Comparison of ENCODE assay signal across 17 cellular contexts in the genomic region with DNA sequence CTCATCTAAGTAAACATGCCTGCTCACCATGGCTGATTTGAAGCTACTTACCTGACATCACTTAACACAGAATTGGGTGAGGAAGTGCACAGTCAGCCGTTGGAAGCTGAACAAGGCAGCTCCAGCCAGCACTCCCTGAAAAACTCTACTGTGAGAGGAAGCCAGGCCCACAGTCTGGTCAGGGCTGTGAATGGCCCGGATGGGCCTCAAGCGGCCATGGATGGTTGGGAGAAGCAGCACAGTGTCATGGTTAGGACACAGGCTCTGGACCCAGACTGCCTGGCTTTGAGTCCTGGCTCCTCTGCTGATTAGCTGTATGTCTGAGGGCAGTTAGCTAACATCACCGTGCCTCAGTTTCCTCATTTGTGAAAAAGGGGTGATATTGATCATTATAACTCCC.
"Had no signal": no experiment of that assay in that cellular context is flagged by ENCODE, and none has a peak within 500 bp of the region (broad histone marks: within the 10 kb centered on the region; RNA-seq: fewer than 3 reads in every experiment).

No MANE protein-coding gene starts in this region.

- H3K4me1 Mint-ChIP-seq: activated CD4-positive, alpha-beta T cell treated with anti-CD3 and anti-CD28 coated beads for 36 hours; activated CD8-positive, alpha-beta memory T cell treated with anti-CD3 and anti-CD28 coated beads, Interleukin-2, amount 10 ng/mL, durations not matched to agents 7 days and 5 days; activated naive CD4-positive, alpha-beta T cell treated with anti-CD3 and anti-CD28 coated beads, Interleukin-2, amount 10 ng/mL, durations not matched to agents 7 days and 5 days; naive B cell; stimulated activated memory B cell treated with anti-CD40 and anti-IgM and Interleukin-4, amounts not matched to agents 10 μg/mL and 1 μg/mL and 100 μg/mL, for 72 hours had no signal

- ATAC-seq: activated CD4-positive, alpha-beta T cell treated with anti-CD3 and anti-CD28 coated beads for 36 hours; activated CD8-positive, alpha-beta memory T cell treated with anti-CD3 and anti-CD28 coated beads, Interleukin-2, amount 10 ng/mL, durations not matched to agents 7 days and 5 days; gastroesophageal sphincter; heart right ventricle; lower lobe of right lung; stimulated activated memory B cell treated with anti-CD40 and anti-IgM and Interleukin-4, amounts not matched to agents 10 μg/mL and 1 μg/mL and 100 μg/mL, for 72 hours had no signal

- H3K9me3 ChIP-seq: heart right ventricle, lower lobe of right lung, neutrophil, thyroid gland, uterus had no signal

- H3K27ac Mint-ChIP-seq: activated CD4-positive, alpha-beta memory T cell treated with anti-CD3 and anti-CD28 coated beads for 36 hours; activated CD4-positive, alpha-beta T cell treated with anti-CD3 and anti-CD28 coated beads for 36 hours; activated CD8-positive, alpha-beta memory T cell treated with anti-CD3 and anti-CD28 coated beads, Interleukin-2, amount 10 ng/mL, durations not matched to agents 7 days and 5 days; activated naive CD4-positive, alpha-beta T cell treated with anti-CD3 and anti-CD28 coated beads, Interleukin-2, amount 10 ng/mL, durations not matched to agents 7 days and 5 days; activated T-cell treated with anti-CD3 and anti-CD28 coated beads, Interleukin-2, amount 50 U/mL, for 24 hours; naive B cell; stimulated activated memory B cell treated with anti-CD40 and anti-IgM and Interleukin-4, amounts not matched to agents 10 μg/mL and 1 μg/mL and 100 μg/mL, for 72 hours had no signal

- H3K36me3 ChIP-seq: cardiac muscle cell, gastroesophageal sphincter, heart right ventricle, lower lobe of right lung, neutrophil, thyroid gland, uterus had no signal

- H3K27me3 ChIP-seq: thyroid gland, uterus had no signal

- DNase-seq: activated CD4-positive, alpha-beta memory T cell treated with anti-CD3 and anti-CD28 coated beads for 36 hours; activated CD4-positive, alpha-beta T cell treated with anti-CD3 and anti-CD28 coated beads for 36 hours; activated CD8-positive, alpha-beta memory T cell treated with anti-CD3 and anti-CD28 coated beads, Interleukin-2, amount 10 ng/mL, durations not matched to agents 7 days and 5 days; activated naive CD4-positive, alpha-beta T cell treated with anti-CD3 and anti-CD28 coated beads, Interleukin-2, amount 10 ng/mL, durations not matched to agents 7 days and 5 days; activated T-cell treated with anti-CD3 and anti-CD28 coated beads, Interleukin-2, amount 50 U/mL, for 24 hours; heart right ventricle; lower lobe of right lung; naive B cell; retina; stimulated activated CD4-positive, alpha-beta T cell treated with anti-CD3 and anti-CD28 coated beads, Interleukin-2, amount 100 ng/mL, for 48 hours; thyroid gland; uterus had no signal

- H3K4me3 ChIP-seq: cardiac muscle cell, gastroesophageal sphincter, heart right ventricle, lower lobe of right lung, thyroid gland, uterus had no signal

- H3K36me3 Mint-ChIP-seq: activated CD4-positive, alpha-beta memory T cell treated with anti-CD3 and anti-CD28 coated beads for 36 hours; activated CD8-positive, alpha-beta memory T cell treated with anti-CD3 and anti-CD28 coated beads, Interleukin-2, amount 10 ng/mL, durations not matched to agents 7 days and 5 days; activated naive CD4-positive, alpha-beta T cell treated with anti-CD3 and anti-CD28 coated beads, Interleukin-2, amount 10 ng/mL, durations not matched to agents 7 days and 5 days; naive B cell; stimulated activated memory B cell treated with anti-CD40 and anti-IgM and Interleukin-4, amounts not matched to agents 10 μg/mL and 1 μg/mL and 100 μg/mL, for 72 hours had no signal

- H3K4me1 ChIP-seq: gastroesophageal sphincter, heart right ventricle, lower lobe of right lung, thyroid gland, uterus had no signal

- H3K4me3 Mint-ChIP-seq: activated CD4-positive, alpha-beta memory T cell treated with anti-CD3 and anti-CD28 coated beads for 36 hours; activated CD4-positive, alpha-beta T cell treated with anti-CD3 and anti-CD28 coated beads for 36 hours; activated CD8-positive, alpha-beta memory T cell treated with anti-CD3 and anti-CD28 coated beads, Interleukin-2, amount 10 ng/mL, durations not matched to agents 7 days and 5 days; activated naive CD4-positive, alpha-beta T cell treated with anti-CD3 and anti-CD28 coated beads, Interleukin-2, amount 10 ng/mL, durations not matched to agents 7 days and 5 days; activated T-cell treated with anti-CD3 and anti-CD28 coated beads, Interleukin-2, amount 50 U/mL, for 24 hours; naive B cell; stimulated activated memory B cell treated with anti-CD40 and anti-IgM and Interleukin-4, amounts not matched to agents 10 μg/mL and 1 μg/mL and 100 μg/mL, for 72 hours had no signal

- H3K27ac ChIP-seq: cardiac muscle cell, gastroesophageal sphincter, heart right ventricle, lower lobe of right lung, neutrophil, thyroid gland, uterus, VCaP had no signal

- H3K9me3 Mint-ChIP-seq: activated CD4-positive, alpha-beta memory T cell treated with anti-CD3 and anti-CD28 coated beads for 36 hours; activated naive CD4-positive, alpha-beta T cell treated with anti-CD3 and anti-CD28 coated beads, Interleukin-2, amount 10 ng/mL, durations not matched to agents 7 days and 5 days; activated T-cell treated with anti-CD3 and anti-CD28 coated beads, Interleukin-2, amount 50 U/mL, for 24 hours; stimulated activated memory B cell treated with anti-CD40 and anti-IgM and Interleukin-4, amounts not matched to agents 10 μg/mL and 1 μg/mL and 100 μg/mL, for 72 hours had no signal
